Comparison of ENCODE assay signal across 18 cellular contexts in the genomic region with DNA sequence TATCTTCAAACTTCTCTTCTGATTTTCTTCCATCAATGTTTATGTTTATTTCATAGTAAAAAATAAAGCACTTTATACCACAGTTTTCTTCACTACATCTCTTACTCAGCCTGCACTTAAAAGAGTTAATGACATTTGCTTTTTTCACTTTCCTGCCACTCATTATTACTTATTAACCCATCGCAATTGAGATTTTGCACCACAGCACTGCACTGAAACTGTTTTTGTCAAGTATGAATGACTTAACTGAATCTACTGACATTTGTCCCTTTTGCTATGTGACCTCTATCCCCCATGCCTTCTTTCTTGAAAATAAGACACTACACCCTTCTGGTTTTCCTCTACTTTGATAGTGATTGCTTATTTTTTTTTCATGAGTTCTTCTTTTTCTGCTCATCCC.
DNase-seq lines count a peak whose midpoint lies in the region; ATAC-seq lines count a peak whose summit lies in the region.
"Had no signal": no experiment of that assay in that cellular context is flagged by ENCODE, and none has a peak within 500 bp of the region (broad histone marks: within the 10 kb centered on the region; RNA-seq: fewer than 3 reads in every experiment).

No MANE protein-coding gene starts in this region.

- H3K4me3 ChIP-seq in neuron (ENCODE audit: low read length), result no peak overlapping the region
- H3K4me3 ChIP-seq: GM23338, HAP-1 had no signal

- intact Hi-C loops in left cardiac atrium (cut with DNase I), result no loop called here

- peak overlapping the region; percentile 26 for H2AFZ ChIP-seq in neuron (ENCODE audit: low read depth, low read length)
- H2AFZ ChIP-seq: GM23338 had no signal

- no peaks in the 10 kb centered on the region for H3K4me1 ChIP-seq in neuron (ENCODE audit: insufficient read depth, low read length)
- H3K4me1 ChIP-seq: BE2C, HAP-1 had no signal

- no peaks in the 10 kb centered on the region for H3K27me3 ChIP-seq in neuron (ENCODE audit: insufficient read depth, low read length)
- H3K27me3 ChIP-seq: BE2C had no signal

- H3K9me3 ChIP-seq in neuron (ENCODE audit: low read length), result peaks cover 8% of the 10 kb centered on the region
- H3K9me3 ChIP-seq: BE2C had no signal

- H3K27ac Mint-ChIP-seq in effector memory CD8-positive, alpha-beta T cell, result no peak overlapping the region
- H3K27ac Mint-ChIP-seq: GM23338 had no signal

- no peak for DNase-seq in effector memory CD8-positive, alpha-beta T cell
- no peak for DNase-seq in left cardiac atrium
- DNase-seq: BE2C, EL, Kasumi-1, NCI-H1694, NCI-H2081, NCI-H2171 treated with DMSO at 0.1 percent for 48 hours, NCI-H526, Right ventricle myocardium superior had no signal

- H3K4me3 Mint-ChIP-seq in effector memory CD8-positive, alpha-beta T cell, result no peak overlapping the region
- H3K4me3 Mint-ChIP-seq: GM23338 had no signal

- H3K36me3 ChIP-seq in neuron (ENCODE audit: insufficient read depth, low read length), result no peaks in the 10 kb centered on the region
- H3K36me3 ChIP-seq: BE2C, HAP-1 had no signal

- no peaks in the 10 kb centered on the region for H3K4me1 Mint-ChIP-seq in effector memory CD8-positive, alpha-beta T cell (ENCODE audit: low read depth in 2 of 2)
- H3K4me1 Mint-ChIP-seq: GM23338 had no signal

- peak; percentile 85 for ATAC-seq in GM18867 (IDR thresholded peaks at IDR 0.05; ENCODE audit: unreplicated experiment)
- ATAC-seq in GM21423 (IDR thresholded peaks at IDR 0.05; ENCODE audit: unreplicated experiment), result peak; percentile 46
- peak; percentile 85 for ATAC-seq in HG03432 (IDR thresholded peaks at IDR 0.05; ENCODE audit: unreplicated experiment)
- ATAC-seq in GM19023 (IDR thresholded peaks at IDR 0.05; ENCODE audit: unreplicated experiment), result no peak
- ATAC-seq in effector memory CD8-positive, alpha-beta T cell (replicated peaks), result no peak
- no peak for ATAC-seq in left cardiac atrium
- ATAC-seq in HG03457 (IDR thresholded peaks at IDR 0.05; ENCODE audit: unreplicated experiment), result no peak
- ATAC-seq: GM23338 had no signal

- H3K27me3 Mint-ChIP-seq in effector memory CD8-positive, alpha-beta T cell, result peaks cover 0 to 8% of the 10 kb centered on the region in 2 donors

- no peaks in the 10 kb centered on the region for H3K9me3 Mint-ChIP-seq in effector memory CD8-positive, alpha-beta T cell

- H3K36me3 Mint-ChIP-seq in effector memory CD8-positive, alpha-beta T cell (ENCODE audit: insufficient read depth), result no peaks in the 10 kb centered on the region

Comparison
In these comparisons a context has a peak if more than half of its experiments do, and no peak if none do; other contexts are left out.
1. ATAC-seq: peak in GM18867 (single experiment), GM21423 (single experiment) and HG03432 (single experiment); none in GM19023 (single experiment), effector memory CD8-positive, alpha-beta T cell (single experiment), left cardiac atrium (0 of 2) and HG03457 (single experiment).